Comparison of ENCODE assay signal across 8 cellular contexts in genomic region chr17:17840751-17841591, GRCh38. TPM values are rescaled to one million over a fixed set of nuclear protein-coding genes. Genes with fewer than 3 reads are reported as not detected.
A peak's percentile ranks its signal among the peaks of the same experiment; 100 is the strongest.
DNase-seq lines count a peak whose midpoint lies in the region; ATAC-seq and TF ChIP-seq lines count a peak whose summit lies in the region.

No MANE protein-coding gene starts in this region.

- H3K9me3 ChIP-seq in muscle layer of duodenum (ENCODE audit: control insufficient read depth in 1 of 2, low read length in 2 of 2) = no peaks in the 10 kb centered on the region

- TF ChIP-seq CTCF in endothelial cell (IDR thresholded peaks at IDR 0.05; ENCODE audit: unreplicated experiment) = no peak

- intact Hi-C loops in activated CD4-positive, alpha-beta T cell treated with anti-CD3 and anti-CD28 coated beads for 36 hours (cut with DNase I, micrococcal nuclease) = loop anchor here in 1 of 2 experiments (1.0 kb wide), 1 partner anchor 8 kb away; no protein-coding TSS in a partner anchor

- H3K36me3 ChIP-seq in muscle layer of duodenum (ENCODE audit: control insufficient read depth in 1 of 2, insufficient read depth in 2 of 2, low read length in 2 of 2) = peaks cover 0 to 10% of the 10 kb centered on the region in 2 donors

- peaks cover 25 to 36% of the 10 kb centered on the region in 2 donors for H3K4me1 ChIP-seq in muscle layer of duodenum (ENCODE audit: control insufficient read depth in 1 of 2, insufficient read depth in 2 of 2, low read length in 2 of 2)

- peak overlapping the region; percentile 94 for H3K27ac ChIP-seq in muscle layer of duodenum (ENCODE audit: low read length)

- peak overlapping the region; percentile 64 for H3K4me3 Mint-ChIP-seq in activated CD4-positive, alpha-beta T cell treated with anti-CD3 and anti-CD28 coated beads for 36 hours
- peak overlapping the region; percentile 83 for H3K4me3 Mint-ChIP-seq in endothelial cell (ENCODE audit: unreplicated experiment)

- no peaks in the 10 kb centered on the region for H3K27me3 ChIP-seq in muscle layer of duodenum (ENCODE audit: low read depth, low read length)

- peaks cover 38% of the 10 kb centered on the region for H3K4me1 Mint-ChIP-seq in activated CD4-positive, alpha-beta T cell treated with anti-CD3 and anti-CD28 coated beads for 36 hours
- H3K4me1 Mint-ChIP-seq in endothelial cell (ENCODE audit: unreplicated experiment) = peaks cover 41% of the 10 kb centered on the region

- CTCF ChIA-PET in activated CD4-positive, alpha-beta T cell treated with anti-CD3 and anti-CD28 coated beads for 36 hours (lab: Charles Lee) = interaction anchor here (0.5 to 1.1 kb wide), 7 partner anchors 9 to 119 kb away, joined by 3 to 5 read pairs (median 3); no protein-coding TSS in a partner anchor

- no peaks in the 10 kb centered on the region for H3K27me3 Mint-ChIP-seq in activated CD4-positive, alpha-beta T cell treated with anti-CD3 and anti-CD28 coated beads for 36 hours
- H3K27me3 Mint-ChIP-seq in endothelial cell (ENCODE audit: unreplicated experiment) = peaks cover 39% of the 10 kb centered on the region

- ATAC-seq in activated CD4-positive, alpha-beta T cell treated with anti-CD3 and anti-CD28 coated beads for 36 hours = no peak
- no peak for ATAC-seq in GM18502 (IDR thresholded peaks at IDR 0.05; ENCODE audit: poor library complexity, unreplicated experiment)
- no peak for ATAC-seq in GM21360 (IDR thresholded peaks at IDR 0.05; ENCODE audit: unreplicated experiment)
- ATAC-seq in HG03342 (IDR thresholded peaks at IDR 0.05; ENCODE audit: unreplicated experiment) = no peak

- H3K4me3 ChIP-seq in muscle layer of duodenum (ENCODE audit: low read depth in 1 of 2, low read length in 2 of 2) = peak overlapping the region in 1 of 2 donors; percentile 64

- H3K27ac Mint-ChIP-seq in activated CD4-positive, alpha-beta T cell treated with anti-CD3 and anti-CD28 coated beads for 36 hours = peak overlapping the region; percentile 83
- H3K27ac Mint-ChIP-seq in endothelial cell (ENCODE audit: unreplicated experiment) = peak overlapping the region; percentile 99

- H3K9me3 Mint-ChIP-seq in activated CD4-positive, alpha-beta T cell treated with anti-CD3 and anti-CD28 coated beads for 36 hours (ENCODE audit: low read depth) = no peaks in the 10 kb centered on the region
- no peaks in the 10 kb centered on the region for H3K9me3 Mint-ChIP-seq in endothelial cell (ENCODE audit: unreplicated experiment)

- POLR2A ChIA-PET in activated CD4-positive, alpha-beta T cell treated with anti-CD3 and anti-CD28 coated beads for 36 hours (lab: Charles Lee) = interaction anchor here (1.1 to 1.3 kb wide), 3 partner anchors 9 to 14 kb away, joined by 4 to 13 read pairs (median 4); no protein-coding TSS in a partner anchor

- peak; percentile 41 for DNase-seq in activated CD4-positive, alpha-beta T cell treated with anti-CD3 and anti-CD28 coated beads for 36 hours
- DNase-seq in activated CD4-positive, alpha-beta T cell treated with anti-CD3 and anti-CD28 coated beads, Interleukin-2, amount 50 U/mL, for 4 hours = no peak
- DNase-seq in SHP77 treated with DMSO at 0.1 percent for 48 hours (lab: John Stamatoyannopoulos, UW) (peak; percentile 28), endothelial cell (ENCODE audit: low spot score) (peak; percentile 25)

- peaks cover 3% of the 10 kb centered on the region for H3K36me3 Mint-ChIP-seq in activated CD4-positive, alpha-beta T cell treated with anti-CD3 and anti-CD28 coated beads for 36 hours (ENCODE audit: low read depth)
- H3K36me3 Mint-ChIP-seq in endothelial cell (ENCODE audit: low read depth, unreplicated experiment) = peaks cover 13% of the 10 kb centered on the region

RNA-seq across cellular contexts. Expression of gene SREBF1, which starts 4.2 kb away (rescaled TPM):
- 10 to 100 TPM; 87.6 to 97.2 TPM for total RNA-seq in activated CD4-positive, alpha-beta T cell treated with anti-CD3 and anti-CD28 coated beads for 36 hours
- total RNA-seq in endothelial cell (ENCODE audit: unreplicated experiment) = 146 TPM

Comparison
In these comparisons a context has a peak if more than half of its experiments do, and no peak if none do; other contexts are left out.
1. DNase-seq: peak in activated CD4-positive, alpha-beta T cell treated with anti-CD3 and anti-CD28 coated beads for 36 hours (single experiment), SHP77 treated with DMSO at 0.1 percent for 48 hours (single experiment) and endothelial cell (single experiment); none in activated CD4-positive, alpha-beta T cell treated with anti-CD3 and anti-CD28 coated beads, Interleukin-2, amount 50 U/mL, for 4 hours (0 of 2).